ENCODE assay signal across 1 cellular context in the genomic region with DNA sequence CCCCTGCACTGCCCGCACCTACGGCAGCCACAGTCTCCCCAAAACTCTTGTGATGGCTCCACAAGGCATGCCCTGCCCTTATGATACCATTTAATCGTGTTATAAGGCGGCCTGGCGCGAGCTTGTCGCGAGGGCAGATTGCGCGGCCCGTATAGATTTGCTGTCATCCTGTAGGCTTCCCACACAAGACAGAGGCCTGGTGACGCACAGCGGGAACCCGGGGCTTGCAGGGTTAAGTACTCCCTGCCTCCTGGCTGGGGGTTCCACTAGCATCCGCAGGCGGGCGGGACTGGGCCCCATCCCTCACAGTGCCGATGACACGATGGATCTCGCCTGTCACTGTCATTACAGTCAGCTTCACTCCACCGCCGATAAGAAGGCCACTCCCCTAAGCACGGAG.
TF ChIP-seq lines count a peak whose summit lies in the region.

No MANE protein-coding gene starts in this region.

TF ChIP-seq in H1, 55 proteins besides CTCF, POLR2A, EP300 and RAD21:
- no peak for TF ChIP-seq GABPA (IDR thresholded peaks at IDR 0.05; ENCODE audit: borderline replicate concordance, insufficient read depth, low read length)
- TF ChIP-seq BCL11A (IDR thresholded peaks at IDR 0.05; ENCODE audit: low read depth in 2 of 2, low read length in 2 of 2), result no peak
- TF ChIP-seq SAP30 (IDR thresholded peaks at IDR 0.05; ENCODE audit: insufficient read depth, insufficient replicate concordance, low read length), result no peak
- no peak for TF ChIP-seq BACH1 (IDR thresholded peaks at IDR 0.05; ENCODE audit: low read length)
- TF ChIP-seq HDAC2 (IDR thresholded peaks at IDR 0.05; ENCODE audit: borderline replicate concordance in 1 of 2, low read depth in 2 of 2, low read length in 2 of 2), result no peak
